ENCODE assay signal across 27 cellular contexts in genomic region chr1:9577423-9577822, GRCh38.
"Had no signal": no experiment of that assay in that cellular context is flagged by ENCODE, and none has a peak within 500 bp of the region (broad histone marks: within the 10 kb centered on the region; RNA-seq: fewer than 3 reads in every experiment).

No MANE protein-coding gene starts in this region.

- H3K27me3 ChIP-seq: hepatocyte, neural progenitor cell, neutrophil, ovary, tibial nerve, uterus had no signal

- H3K4me3 Mint-ChIP-seq: mesothelial cell of epicardium; naive B cell; nephron; neural progenitor cell; stimulated activated memory B cell treated with anti-CD40 and anti-IgM and Interleukin-4, amounts not matched to agents 10 μg/mL and 1 μg/mL and 100 μg/mL, for 72 hours; stimulated activated naive CD8-positive, alpha-beta T cell treated with anti-CD3 and anti-CD28 coated beads, Interleukin-15, amount 100 ng/mL, for 72 hours; type B pancreatic cell had no signal

- H3K27me3 Mint-ChIP-seq: naive B cell; stimulated activated memory B cell treated with anti-CD40 and anti-IgM and Interleukin-4, amounts not matched to agents 10 μg/mL and 1 μg/mL and 100 μg/mL, for 72 hours; stimulated activated naive CD8-positive, alpha-beta T cell treated with anti-CD3 and anti-CD28 coated beads, Interleukin-15, amount 100 ng/mL, for 72 hours; type B pancreatic cell had no signal

- H3K36me3 ChIP-seq: neural progenitor cell, neutrophil, ovary, prostate gland, uterus had no signal

- DNase-seq: islet precursor cell; left ventricle myocardium inferior; mesendoderm; naive B cell; occipital lobe; ovary; retina; right cardiac atrium; stimulated activated CD4-positive, alpha-beta T cell treated with anti-CD3 and anti-CD28 coated beads, Interleukin-1b, Interleukin-23, amount 100 ng/mL, for 48 hours; stimulated activated CD4-positive, alpha-beta T cell treated with anti-CD3 and anti-CD28 coated beads, Interleukin-2, amount 100 ng/mL, for 48 hours; stimulated activated CD4-positive, alpha-beta T cell treated with anti-CD3 and anti-CD28 coated beads, Interleukin-4, amount 100 ng/mL, for 4 hours; stimulated activated CD8-positive, alpha-beta memory T cell treated with anti-CD3 and anti-CD28 coated beads, Interleukin-4, amount 100 ng/mL, for 48 hours; stimulated activated naive CD4-positive, alpha-beta T cell treated with Interleukin-2 at 50 U/mL for 16 hours; stimulated activated naive CD8-positive, alpha-beta T cell treated with anti-CD3 and anti-CD28 coated beads, Interleukin-15, amount 100 ng/mL, for 72 hours; substantia nigra; uterus had no signal

- H3K4me2 ChIP-seq: hepatocyte, neural progenitor cell, smooth muscle cell had no signal

- H3K9me3 Mint-ChIP-seq: mesothelial cell of epicardium; naive B cell; nephron; neural progenitor cell; stimulated activated memory B cell treated with anti-CD40 and anti-IgM and Interleukin-4, amounts not matched to agents 10 μg/mL and 1 μg/mL and 100 μg/mL, for 72 hours; stimulated activated naive CD8-positive, alpha-beta T cell treated with anti-CD3 and anti-CD28 coated beads, Interleukin-15, amount 100 ng/mL, for 72 hours; type B pancreatic cell had no signal

- H3K4me3 ChIP-seq: hepatocyte, left ventricle myocardium inferior, lung, neural progenitor cell, ovary, prostate gland, smooth muscle cell, tibial nerve, uterus had no signal

- H2AFZ ChIP-seq: hepatocyte, neural progenitor cell had no signal

- H3K9ac ChIP-seq: neural progenitor cell had no signal

- H3K79me2 ChIP-seq: hepatocyte had no signal

- ATAC-seq: right cardiac atrium; stimulated activated memory B cell treated with anti-CD40 and anti-IgM and Interleukin-4, amounts not matched to agents 10 μg/mL and 1 μg/mL and 100 μg/mL, for 72 hours; stimulated activated naive CD8-positive, alpha-beta T cell treated with anti-CD3 and anti-CD28 coated beads, Interleukin-15, amount 100 ng/mL, for 72 hours had no signal

- H3K27ac Mint-ChIP-seq: mesothelial cell of epicardium; nephron; neural progenitor cell; stimulated activated memory B cell treated with anti-CD40 and anti-IgM and Interleukin-4, amounts not matched to agents 10 μg/mL and 1 μg/mL and 100 μg/mL, for 72 hours; type B pancreatic cell had no signal

- H3K4me1 Mint-ChIP-seq: mesothelial cell of epicardium; stimulated activated memory B cell treated with anti-CD40 and anti-IgM and Interleukin-4, amounts not matched to agents 10 μg/mL and 1 μg/mL and 100 μg/mL, for 72 hours; stimulated activated naive CD8-positive, alpha-beta T cell treated with anti-CD3 and anti-CD28 coated beads, Interleukin-15, amount 100 ng/mL, for 72 hours had no signal

- H3K27ac ChIP-seq: hepatocyte, left ventricle myocardium inferior, neural progenitor cell, neutrophil, ovary, prostate gland, tibial nerve, uterus had no signal

- H3K9me3 ChIP-seq: left ventricle myocardium inferior, neutrophil, ovary, prostate gland, tibial nerve, uterus had no signal

- H3K4me1 ChIP-seq: neural progenitor cell, prostate gland, tibial nerve, uterus had no signal
